Comparison of ENCODE assay signal across 19 cellular contexts in genomic region chr20:1856419-1856818, GRCh38.
"Had no signal": no experiment of that assay in that cellular context is flagged by ENCODE, and none has a peak within 500 bp of the region (broad histone marks: within the 10 kb centered on the region; RNA-seq: fewer than 3 reads in every experiment).

No MANE protein-coding gene starts in this region.

- H3K36me3 ChIP-seq: colonic mucosa, gastroesophageal sphincter, heart left ventricle, sigmoid colon, spleen, thyroid gland had no signal

- H3K4me1 Mint-ChIP-seq: central memory CD8-positive, alpha-beta T cell; immature natural killer cell had no signal

- H3K4me1 ChIP-seq: gastroesophageal sphincter, sigmoid colon, thyroid gland had no signal

- ATAC-seq: activated CD4-positive, CD25-positive, alpha-beta regulatory T cell treated with anti-CD3 and anti-CD28 coated beads, Interleukin-2, amount 50 U/mL, for 24 hours; heart left ventricle; left ventricle myocardium superior; stimulated activated naive B cell treated with anti-CD40 and anti-IgM and Interleukin-4, amounts not matched to agents 10 μg/mL and 1 μg/mL and 100 μg/mL, for 72 hours had no signal

- H3K27ac Mint-ChIP-seq: immature natural killer cell had no signal

- H3K9me3 Mint-ChIP-seq: central memory CD8-positive, alpha-beta T cell; immature natural killer cell; neural crest cell; stimulated activated naive B cell treated with anti-CD40 and anti-IgM and Interleukin-4, amounts not matched to agents 10 μg/mL and 1 μg/mL and 100 μg/mL, for 72 hours had no signal

- H3K27ac ChIP-seq: colonic mucosa, gastroesophageal sphincter, heart left ventricle, sigmoid colon, thyroid gland had no signal

- DNase-seq: activated CD4-positive, alpha-beta T cell treated with anti-CD3 and anti-CD28 coated beads, Interleukin-2, amount 50 U/mL, for 1 hour; activated CD8-positive, alpha-beta memory T cell treated with anti-CD3 and anti-CD28 coated beads, Interleukin-2, amount 50 U/mL, for 48 hours; activated effector memory CD4-positive, alpha-beta T cell treated with anti-CD3 and anti-CD28 coated beads, Interleukin-2, amount 50 U/mL, for 16 hours; activated naive CD4-positive, alpha-beta T cell treated with anti-CD3 and anti-CD28 coated beads, Interleukin-2, amount 50 U/mL, for 16 hours; activated T-cell treated with anti-CD3 and anti-CD28 coated beads, Interleukin-2, amount 50 U/mL, for 48 hours; aorta; colonic mucosa; heart left ventricle; immature natural killer cell; left ventricle myocardium superior; naive B cell; sigmoid colon; spleen; stimulated activated naive B cell treated with anti-CD40 and anti-IgM and Interleukin-4, amounts not matched to agents 10 μg/mL and 1 μg/mL and 100 μg/mL, for 72 hours; thyroid gland had no signal

- H3K9me3 ChIP-seq: colonic mucosa, gastroesophageal sphincter, heart left ventricle, sigmoid colon, spleen, thyroid gland had no signal

- H3K27me3 ChIP-seq: colonic mucosa, heart left ventricle, sigmoid colon, thyroid gland had no signal

- H3K4me3 Mint-ChIP-seq: central memory CD8-positive, alpha-beta T cell; immature natural killer cell; naive B cell; neural crest cell; stimulated activated naive B cell treated with anti-CD40 and anti-IgM and Interleukin-4, amounts not matched to agents 10 μg/mL and 1 μg/mL and 100 μg/mL, for 72 hours had no signal

- H3K4me3 ChIP-seq: colonic mucosa, gastroesophageal sphincter, heart left ventricle, sigmoid colon, spleen, thyroid gland had no signal

- H3K36me3 Mint-ChIP-seq: immature natural killer cell; naive B cell; stimulated activated naive B cell treated with anti-CD40 and anti-IgM and Interleukin-4, amounts not matched to agents 10 μg/mL and 1 μg/mL and 100 μg/mL, for 72 hours had no signal
